In genomic region chr5:176888016-176888864, GRCh38 we compare ENCODE assay signal across 12 cellular contexts. TPM values are rescaled to one million over a fixed set of nuclear protein-coding genes. Genes with fewer than 3 reads are reported as not detected.
"Had no signal": no experiment of that assay in that cellular context is flagged by ENCODE, and none has a peak within 500 bp of the region (broad histone marks: within the 10 kb centered on the region; RNA-seq: fewer than 3 reads in every experiment).

No MANE protein-coding gene starts in this region.

- FAIRE-seq: islet of Langerhans had no signal

- ATAC-seq: activated CD4-positive, CD25-positive, alpha-beta regulatory T cell treated with anti-CD3 and anti-CD28 coated beads, Interleukin-2, amount 50 U/mL, for 24 hours; activated naive CD4-positive, alpha-beta T cell treated with anti-CD3 and anti-CD28 coated beads, Interleukin-2, amount 50 U/mL, for 72 hours; left ventricle myocardium superior; stimulated activated memory B cell treated with anti-CD40 and anti-IgM and Interleukin-4, amounts not matched to agents 10 μg/mL and 1 μg/mL and 100 μg/mL, for 72 hours had no signal

- H3K27me3 ChIP-seq: tibial nerve, vagina had no signal

- H3K4me3 Mint-ChIP-seq: neural crest cell; stimulated activated memory B cell treated with anti-CD40 and anti-IgM and Interleukin-4, amounts not matched to agents 10 μg/mL and 1 μg/mL and 100 μg/mL, for 72 hours had no signal

- H3K36me3 ChIP-seq: tibial nerve, vagina had no signal

- H3K9me3 Mint-ChIP-seq: activated naive CD4-positive, alpha-beta T cell treated with anti-CD3 and anti-CD28 coated beads, Interleukin-2, amount 50 U/mL, for 72 hours; neural crest cell; stimulated activated memory B cell treated with anti-CD40 and anti-IgM and Interleukin-4, amounts not matched to agents 10 μg/mL and 1 μg/mL and 100 μg/mL, for 72 hours had no signal

- H3K9me3 ChIP-seq: tibial nerve, vagina had no signal

- H3K27ac Mint-ChIP-seq: stimulated activated memory B cell treated with anti-CD40 and anti-IgM and Interleukin-4, amounts not matched to agents 10 μg/mL and 1 μg/mL and 100 μg/mL, for 72 hours had no signal

- H3K36me3 Mint-ChIP-seq: activated naive CD4-positive, alpha-beta T cell treated with anti-CD3 and anti-CD28 coated beads, Interleukin-2, amount 50 U/mL, for 72 hours; stimulated activated memory B cell treated with anti-CD40 and anti-IgM and Interleukin-4, amounts not matched to agents 10 μg/mL and 1 μg/mL and 100 μg/mL, for 72 hours had no signal

- H3K4me3 ChIP-seq: tibial nerve, vagina had no signal

- DNase-seq: anterior cingulate cortex; foreskin melanocyte; left ventricle myocardium superior; mesendoderm; stimulated activated CD4-positive, alpha-beta T cell treated with anti-CD3 and anti-CD28 coated beads, Interleukin-1b, Interleukin-23, amount 100 ng/mL, for 48 hours had no signal

- H3K4me1 ChIP-seq: tibial nerve, vagina had no signal

- H3K27ac ChIP-seq: tibial nerve, vagina had no signal

RNA-seq across cellular contexts. Expression of gene HK3, which starts 10.9 kb away (rescaled TPM):
- total RNA-seq: neural crest cell had no signal
